Comparison of ENCODE assay signal across 14 cellular contexts in genomic region chr9:115757461-115757860, GRCh38.
"Had no signal": no experiment of that assay in that cellular context is flagged by ENCODE, and none has a peak within 500 bp of the region (broad histone marks: within the 10 kb centered on the region; RNA-seq: fewer than 3 reads in every experiment).

No MANE protein-coding gene starts in this region.

- H3K9me3 ChIP-seq: ascending aorta, gastrocnemius medialis, heart left ventricle, suprapubic skin, upper lobe of left lung had no signal

- H3K36me3 ChIP-seq: ascending aorta, gastrocnemius medialis, heart left ventricle, suprapubic skin, upper lobe of left lung had no signal

- H3K9me3 Mint-ChIP-seq: neural crest cell had no signal

- H3K4me1 Mint-ChIP-seq: neural crest cell had no signal

- H3K27ac ChIP-seq: gastrocnemius medialis, heart left ventricle, suprapubic skin, upper lobe of left lung had no signal

- H3K4me3 ChIP-seq: ascending aorta, gastrocnemius medialis, heart left ventricle, suprapubic skin, upper lobe of left lung had no signal

- ATAC-seq: gastrocnemius medialis, heart left ventricle, sciatic nerve had no signal

- H3K27me3 ChIP-seq: ascending aorta, gastrocnemius medialis, heart left ventricle, suprapubic skin, upper lobe of left lung had no signal

- DNase-seq: activated CD4-positive, alpha-beta T cell treated with anti-CD3 and anti-CD28 coated beads, Interleukin-2, amount 50 U/mL, for 1 hour; activated CD8-positive, alpha-beta memory T cell treated with anti-CD3 and anti-CD28 coated beads for 24 hours; activated naive CD4-positive, alpha-beta T cell treated with Interleukin-2 at 50 U/mL for 16 hours; dermis blood vessel endothelial cell; erythroblast; gastrocnemius medialis; heart left ventricle; SW 1271; upper lobe of left lung had no signal

- H3K4me1 ChIP-seq: gastrocnemius medialis, heart left ventricle, suprapubic skin, upper lobe of left lung had no signal

- H3K4me3 Mint-ChIP-seq: neural crest cell; stimulated activated naive CD8-positive, alpha-beta T cell treated with anti-CD3 and anti-CD28 coated beads, Interleukin-15, Interleukin-2, amounts not matched to agents 100 ng/mL and 50 ng/mL, for 24 hours had no signal

- H3K27ac Mint-ChIP-seq: stimulated activated naive CD8-positive, alpha-beta T cell treated with anti-CD3 and anti-CD28 coated beads, Interleukin-15, Interleukin-2, amounts not matched to agents 100 ng/mL and 50 ng/mL, for 24 hours had no signal
